3 cellular contexts compared by ENCODE assay signal in the genomic region with DNA sequence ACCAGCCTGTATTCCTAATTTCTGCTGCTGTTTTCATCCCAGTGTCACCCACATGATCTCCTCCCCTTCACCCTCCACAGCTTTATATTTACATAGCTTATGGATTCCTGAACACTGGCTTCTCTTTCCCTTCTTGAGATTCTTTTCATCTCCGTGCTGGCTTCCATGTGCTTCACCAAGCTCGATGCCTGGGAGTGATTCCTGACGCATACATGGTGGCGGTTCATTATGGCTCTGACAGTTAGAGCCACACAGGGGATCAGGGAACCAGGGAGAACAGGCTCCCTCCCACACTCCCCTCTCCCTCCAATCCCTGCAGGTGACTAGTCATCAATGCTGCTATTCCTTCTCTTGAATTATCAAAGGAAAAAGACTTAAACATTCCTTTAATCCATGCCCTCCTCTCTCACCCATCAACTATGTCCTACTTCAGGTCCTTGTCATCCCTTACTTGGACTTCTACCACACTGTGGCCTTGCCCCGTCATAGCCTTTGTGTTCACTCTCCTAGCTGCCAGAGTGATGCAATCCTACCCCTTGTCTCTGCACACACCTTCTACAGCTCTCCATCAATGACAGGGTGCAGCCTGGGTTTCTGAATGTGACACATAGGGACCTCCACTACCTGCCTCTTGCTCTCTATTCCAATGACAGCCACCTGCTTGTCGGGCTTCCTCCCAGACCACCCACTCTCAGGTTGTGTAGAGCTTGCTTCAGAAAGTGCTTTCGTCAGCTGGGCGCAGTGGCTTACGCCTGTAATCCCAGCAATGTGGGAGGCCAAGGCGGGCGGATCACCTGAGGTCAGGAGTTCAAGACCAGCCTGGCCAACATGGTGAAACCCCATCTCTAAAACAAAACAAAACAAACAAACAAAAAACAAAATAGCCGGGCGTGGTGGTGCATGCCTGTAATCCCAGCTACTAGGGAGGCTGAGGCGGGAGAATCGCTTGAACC.
TF ChIP-seq lines count a peak whose summit lies in the region.

No MANE protein-coding gene starts in this region.

TF ChIP-seq in HepG2, 621 proteins besides CTCF, POLR2A, EP300 and RAD21:
- peak; percentile 61; the same call in 1 of the 2 replicates for TF ChIP-seq CEBPB (IDR thresholded peaks at IDR 0.05; ENCODE audit: borderline replicate concordance, low read depth, low read length)
- TF ChIP-seq, protein P1, sequence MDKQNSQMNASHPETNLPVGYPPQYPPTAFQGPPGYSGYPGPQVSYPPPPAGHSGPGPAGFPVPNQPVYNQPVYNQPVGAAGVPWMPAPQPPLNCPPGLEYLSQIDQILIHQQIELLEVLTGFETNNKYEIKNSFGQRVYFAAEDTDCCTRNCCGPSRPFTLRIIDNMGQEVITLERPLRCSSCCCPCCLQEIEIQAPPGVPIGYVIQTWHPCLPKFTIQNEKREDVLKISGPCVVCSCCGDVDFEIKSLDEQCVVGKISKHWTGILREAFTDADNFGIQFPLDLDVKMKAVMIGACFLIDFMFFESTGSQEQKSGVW (CRISPR knock-in tag; IDR thresholded peaks at IDR 0.05; ENCODE audit: borderline replicate concordance) = no peak

TF ChIP-seq in IMR-90, 13 proteins besides CTCF, POLR2A, EP300 and RAD21:
- TF ChIP-seq CEBPB (IDR thresholded peaks at IDR 0.05; ENCODE audit: low read depth, low read length) (peak; percentile 14; the same call in 1 of the 2 replicates), RCOR1 (IDR thresholded peaks at IDR 0.05; ENCODE audit: insufficient replicate concordance, low read length) (no peak), MAZ (IDR thresholded peaks at IDR 0.05; ENCODE audit: borderline replicate concordance, low read depth, low read length) (no peak), MXI1 (IDR thresholded peaks at IDR 0.05; ENCODE audit: borderline replicate concordance, low read depth, low read length) (no peak)

TF ChIP-seq in H1, 55 proteins besides CTCF, POLR2A, EP300 and RAD21:
- no peak for TF ChIP-seq YY1 (IDR thresholded peaks at IDR 0.05; ENCODE audit: low read depth, low read length)
- no peak for TF ChIP-seq POLR2AphosphoS5 (IDR thresholded peaks at IDR 0.05; ENCODE audit: low read depth, low read length)
- TF ChIP-seq SP1 (IDR thresholded peaks at IDR 0.05; ENCODE audit: low read depth, low read length) = no peak
- TF ChIP-seq MAFK (IDR thresholded peaks at IDR 0.05; ENCODE audit: low read depth, low read length) = no peak
- no peak for TF ChIP-seq NANOG (IDR thresholded peaks at IDR 0.05; ENCODE audit: insufficient read depth, low read depth, low read length, poor library complexity, severe bottlenecking)
- no peak for TF ChIP-seq TAF1 (IDR thresholded peaks at IDR 0.05; ENCODE audit: low read depth, low read length)
- TF ChIP-seq SRF (IDR thresholded peaks at IDR 0.05; ENCODE audit: low read depth, low read length) = no peak
